ENCODE assay signal across 8 cellular contexts in genomic region chr22:17084554-17085276, GRCh38. TPM values are rescaled to one million over a fixed set of nuclear protein-coding genes. Genes with fewer than 3 reads are reported as not detected.
DNase-seq lines count a peak whose midpoint lies in the region; ATAC-seq and TF ChIP-seq lines count a peak whose summit lies in the region.

Gene IL17RA, plus strand, starts transcription at chr22:17085000. Its CDS starts 92 bp downstream, at chr22:17085092.

- H3K27me3 ChIP-seq in BLaER1 treated with 17β-estradiol and CSF1 and Interleukin-3, amounts not matched to agents 10 nM and 100 nM, result no peaks in the 10 kb centered on the region
- H3K27me3 ChIP-seq in lower lobe of right lung (ENCODE audit: low read depth), result no peaks in the 10 kb centered on the region

- peak within 1 kb of the TSS; percentile 96 to 100 (median 98) for H3K4me2 ChIP-seq in BLaER1 treated with 17β-estradiol and CSF1 and Interleukin-3, amounts not matched to agents 10 nM and 100 nM

- H4K20me1 ChIP-seq in BLaER1 treated with 17β-estradiol and CSF1 and Interleukin-3, amounts not matched to agents 10 nM and 100 nM, result peaks cover 33 to 49% (median 48%) of the 10 kb centered on the region in 11 experiments; a peak in 21 of 22 replicates

- peak within 1 kb of the TSS; percentile 80 for H3K4me3 Mint-ChIP-seq in activated CD8-positive, alpha-beta T cell treated with anti-CD3 and anti-CD28 coated beads, Interleukin-2, amount 10 ng/mL, durations not matched to agents 7 days and 5 days

- CTCF ChIA-PET in activated CD8-positive, alpha-beta T cell treated with anti-CD3 and anti-CD28 coated beads, Interleukin-2, amount 10 ng/mL, durations not matched to agents 7 days and 5 days (lab: Charles Lee), result interaction anchor here (1.2 kb wide), 1 partner anchor 87 kb away, joined by 6 read pairs; no protein-coding TSS in a partner anchor

- intact Hi-C loops in lower lobe of right lung (cut with DNase I), result no loop called here

- DNase-seq in NCI-H774 (lab: John Stamatoyannopoulos, UW) (peak; percentile 83), lower lobe of right lung (peak; percentile 94)
- peak; percentile 96 for DNase-seq in activated CD8-positive, alpha-beta T cell treated with anti-CD3 and anti-CD28 coated beads, Interleukin-2, amount 10 ng/mL, durations not matched to agents 7 days and 5 days
- DNase-seq in effector CD4-positive, alpha-beta T cell, result peak; percentile 88
- DNase-seq in stimulated activated CD4-positive, alpha-beta T cell treated with anti-CD3 and anti-CD28 coated beads, TNF-alpha, amount 100 ng/mL, for 1 hour (ENCODE audit: low read depth in 3 of 3, low spot score in 1 of 3), result peak; percentile 78 to 92 (median 88)

- H3K4me1 ChIP-seq in BLaER1 treated with 17β-estradiol and CSF1 and Interleukin-3, amounts not matched to agents 10 nM and 100 nM, result peaks cover 39 to 52% (median 47%) of the 10 kb centered on the region in 10 experiments
- H3K4me1 ChIP-seq in lower lobe of right lung, result peaks cover 34% of the 10 kb centered on the region

- peaks cover 49% of the 10 kb centered on the region for H3K4me1 Mint-ChIP-seq in activated CD8-positive, alpha-beta T cell treated with anti-CD3 and anti-CD28 coated beads, Interleukin-2, amount 10 ng/mL, durations not matched to agents 7 days and 5 days (ENCODE audit: low read depth)

- no peak for TF ChIP-seq CTCF in lower lobe of right lung (IDR thresholded peaks at IDR 0.05)

- peak within 1 kb of the TSS; percentile 84 to 100 (median 98) for H3K4me3 ChIP-seq in BLaER1 treated with 17β-estradiol and CSF1 and Interleukin-3, amounts not matched to agents 10 nM and 100 nM
- H3K4me3 ChIP-seq in lower lobe of right lung, result peak within 1 kb of the TSS; percentile 91

- peaks cover 9% of the 10 kb centered on the region for H3K27me3 Mint-ChIP-seq in activated CD8-positive, alpha-beta T cell treated with anti-CD3 and anti-CD28 coated beads, Interleukin-2, amount 10 ng/mL, durations not matched to agents 7 days and 5 days (ENCODE audit: low read depth)

- peaks cover 21% of the 10 kb centered on the region for H3K36me3 Mint-ChIP-seq in activated CD8-positive, alpha-beta T cell treated with anti-CD3 and anti-CD28 coated beads, Interleukin-2, amount 10 ng/mL, durations not matched to agents 7 days and 5 days (ENCODE audit: low read depth)

- H3K9me3 ChIP-seq in BLaER1 treated with 17β-estradiol and CSF1 and Interleukin-3, amounts not matched to agents 10 nM and 100 nM (replicated peaks in 1 of 11), result no peaks in the 10 kb centered on the region
- no peaks in the 10 kb centered on the region for H3K9me3 ChIP-seq in lower lobe of right lung

- H3K27ac ChIP-seq in BLaER1 treated with 17β-estradiol and CSF1 and Interleukin-3, amounts not matched to agents 10 nM and 100 nM, result peak within 1 kb of the TSS; percentile 89 to 100 (median 99)
- peak within 1 kb of the TSS; percentile 95 for H3K27ac ChIP-seq in lower lobe of right lung

- ATAC-seq in GM19328 (IDR thresholded peaks at IDR 0.05; ENCODE audit: unreplicated experiment), result peak; percentile 93
- ATAC-seq in HG03469 (IDR thresholded peaks at IDR 0.05; ENCODE audit: unreplicated experiment), result peak; percentile 62
- ATAC-seq in activated CD8-positive, alpha-beta T cell treated with anti-CD3 and anti-CD28 coated beads, Interleukin-2, amount 10 ng/mL, durations not matched to agents 7 days and 5 days, result peak; percentile 93
- peak; percentile 99 for ATAC-seq in lower lobe of right lung

- peaks cover 8 to 44% (median 37%) of the 10 kb centered on the region in 11 experiments; a peak in 21 of 22 replicates for H3K36me3 ChIP-seq in BLaER1 treated with 17β-estradiol and CSF1 and Interleukin-3, amounts not matched to agents 10 nM and 100 nM
- H3K36me3 ChIP-seq in lower lobe of right lung, result no peaks in the 10 kb centered on the region

- no peaks in the 10 kb centered on the region for H3K9me3 Mint-ChIP-seq in activated CD8-positive, alpha-beta T cell treated with anti-CD3 and anti-CD28 coated beads, Interleukin-2, amount 10 ng/mL, durations not matched to agents 7 days and 5 days (ENCODE audit: insufficient read depth)

- H3K27ac Mint-ChIP-seq in activated CD8-positive, alpha-beta T cell treated with anti-CD3 and anti-CD28 coated beads, Interleukin-2, amount 10 ng/mL, durations not matched to agents 7 days and 5 days, result peak within 1 kb of the TSS; percentile 93

- POLR2A ChIA-PET in activated CD8-positive, alpha-beta T cell treated with anti-CD3 and anti-CD28 coated beads, Interleukin-2, amount 10 ng/mL, durations not matched to agents 7 days and 5 days (lab: Charles Lee), result interaction anchor here (0.6 to 1.7 kb wide), 6 partner anchors 9 to 152 kb away, joined by 3 to 5 read pairs (median 3); no protein-coding TSS in a partner anchor

- peak within 1 kb of the TSS; percentile 95 to 100 (median 99) for H3K9ac ChIP-seq in BLaER1 treated with 17β-estradiol and CSF1 and Interleukin-3, amounts not matched to agents 10 nM and 100 nM

RNA-seq across cellular contexts. Expression of gene IL17RA, which starts in this region (rescaled TPM):
- 10 to 100 TPM; 41.7 to 43.4 TPM for total RNA-seq in activated CD8-positive, alpha-beta T cell treated with anti-CD3 and anti-CD28 coated beads, Interleukin-2, amount 10 ng/mL, durations not matched to agents 7 days and 5 days
- total RNA-seq in lower lobe of right lung, result 54.8 TPM

Comparison
In these comparisons a context has a peak if more than half of its experiments do, and no peak if none do; other contexts are left out.
1. Peak in every context shown above with its lines: DNase-seq, ATAC-seq, H3K4me3 ChIP-seq and H3K27ac ChIP-seq.